8 cellular contexts compared by ENCODE assay signal in genomic region chr4:94995684-94996394, GRCh38.
DNase-seq lines count a peak whose midpoint lies in the region; FAIRE-seq and TF ChIP-seq lines count a peak whose summit lies in the region.

No MANE protein-coding gene starts in this region.

- no peak overlapping the region for H3K4ac ChIP-seq in neuronal stem cell (ENCODE audit: low read length)

- no peak overlapping the region for H3K14ac ChIP-seq in neuronal stem cell (ENCODE audit: low read length)

- no peak for FAIRE-seq in GM19239 (lab: Jason Lieb, UNC)

- H3K9ac ChIP-seq in fibroblast of lung (ENCODE audit: insufficient read depth, low read length) (no peak overlapping the region), neuronal stem cell (ENCODE audit: low read depth, low read length, poor library complexity) (no peak overlapping the region)

- H2AFZ ChIP-seq in fibroblast of lung (ENCODE audit: low read length) (peak overlapping the region; percentile 74), neuronal stem cell (ENCODE audit: low read length) (peak overlapping the region; percentile 49)

- no peak for TF ChIP-seq CTCF in fibroblast of lung (conservative IDR thresholded peaks at IDR 0.05 in 1 of 2, IDR thresholded peaks at IDR 0.05 in 1 of 2; ENCODE audit: low read depth in 1 of 2, low read length in 2 of 2)

- H4K8ac ChIP-seq in neuronal stem cell (ENCODE audit: low read depth, low read length), result no peak overlapping the region

- no peak overlapping the region for H4K91ac ChIP-seq in neuronal stem cell (ENCODE audit: low read depth, low read length, poor library complexity)

- no CpG with 5 or more reads among the region's 10 CpGs for WGBS in neuronal stem cell (ENCODE audit: extremely low coverage in 2 of 2, insufficient read length in 2 of 2, insufficient replicate concordance in 1 of 2), 2 donors

- H2BK120ac ChIP-seq in neuronal stem cell (ENCODE audit: low read depth, low read length), result no peak overlapping the region

- no peak overlapping the region for H3K18ac ChIP-seq in neuronal stem cell (ENCODE audit: low read length)

- H3K79me2 ChIP-seq in fibroblast of lung (ENCODE audit: control insufficient read depth, insufficient read depth, low read length), result no peaks in the 10 kb centered on the region

- no peaks in the 10 kb centered on the region for H3K36me3 ChIP-seq in fibroblast of lung (ENCODE audit: control insufficient read depth, insufficient read depth, low read length)
- H3K36me3 ChIP-seq in neuronal stem cell (replicated peaks in 1 of 2; ENCODE audit: control insufficient read depth in 2 of 2, insufficient read depth in 2 of 2, low read length in 2 of 2), result no peaks in the 10 kb centered on the region

- peak overlapping the region in 1 of 4 experiments; percentile 8 for H3K4me3 ChIP-seq in fibroblast of lung (replicated peaks in 1 of 4; ENCODE audit: control extremely low read depth in 1 of 4, insufficient read depth in 1 of 4, low read depth in 3 of 4, low read length in 4 of 4)
- peak overlapping the region in 1 of 2 donors; percentile 14 for H3K4me3 ChIP-seq in neuronal stem cell (ENCODE audit: low read length in 2 of 2)

- peak; percentile 41 for DNase-seq in Caki2 (ENCODE audit: low read depth)
- peak; percentile 62 for DNase-seq in LHCN-M2 (ENCODE audit: low read depth)
- DNase-seq in fibroblast of lung (ENCODE audit: low read depth in 2 of 2), result peak; percentile 26 to 71
- peak; percentile 74 for DNase-seq in neuronal stem cell (ENCODE audit: low spot score)
- no peak for DNase-seq in GM19239 (ENCODE audit: insufficient read length, low spot score)
- no peak for DNase-seq in DMS114 treated with DMSO at 0.1 percent for 48 hours (lab: John Stamatoyannopoulos, UW; ENCODE audit: unreplicated experiment)
- DNase-seq in NCI-H187 (lab: John Stamatoyannopoulos, UW), result no peak
- DNase-seq in HT-29 (ENCODE audit: low spot score), result no peak

- H4K20me1 ChIP-seq in fibroblast of lung (ENCODE audit: control insufficient read depth, extremely low read depth, insufficient read depth, low read length), result no peaks in the 10 kb centered on the region

- no peak overlapping the region for H2BK15ac ChIP-seq in neuronal stem cell (ENCODE audit: low read length)

- in situ Hi-C loops in Caki2 (cut with HindIII; ENCODE audit: low pct_unique_long_range_greater_than_20kb, low sequenced_read_pairs), result no loop called here

- no peaks in the 10 kb centered on the region for H3K27me3 ChIP-seq in fibroblast of lung (ENCODE audit: control insufficient read depth, insufficient read depth, low read length)
- H3K27me3 ChIP-seq in neuronal stem cell (ENCODE audit: control insufficient read depth in 3 of 3, insufficient read depth in 3 of 3, low read depth in 1 of 3, low read length in 3 of 3), result no peaks in the 10 kb centered on the region

- H3K23ac ChIP-seq in neuronal stem cell (ENCODE audit: low read depth, low read length, poor library complexity), result no peak overlapping the region

- no peak overlapping the region for H2BK5ac ChIP-seq in neuronal stem cell (ENCODE audit: low read length)

- no peak overlapping the region for H3K4me2 ChIP-seq in fibroblast of lung (ENCODE audit: extremely low read depth, insufficient read depth, low read length)
- H3K4me2 ChIP-seq in neuronal stem cell (ENCODE audit: insufficient read depth, low read length, poor library complexity, severe bottlenecking), result no peak overlapping the region

- no peaks in the 10 kb centered on the region for H3K79me1 ChIP-seq in neuronal stem cell (ENCODE audit: low read depth, low read length)

- H2BK12ac ChIP-seq in neuronal stem cell (ENCODE audit: low read length), result no peak overlapping the region

- no peaks in the 10 kb centered on the region for H3K4me1 ChIP-seq in fibroblast of lung (ENCODE audit: control insufficient read depth, extremely low read depth, insufficient read depth, low read length)
- H3K4me1 ChIP-seq in neuronal stem cell (ENCODE audit: control insufficient read depth in 2 of 2, insufficient read depth in 1 of 2, low read depth in 1 of 2, low read length in 2 of 2), result peaks cover 9 to 12% of the 10 kb centered on the region in 2 donors

- H3K9me3 ChIP-seq in fibroblast of lung (ENCODE audit: control insufficient read depth, insufficient read depth, low read depth, low read length) (no peaks in the 10 kb centered on the region), neuronal stem cell (replicated peaks in 1 of 2; ENCODE audit: control insufficient read depth in 2 of 2, insufficient read depth in 1 of 2, low read depth in 1 of 2, low read length in 2 of 2) (no peaks in the 10 kb centered on the region)

- H3K27ac ChIP-seq in fibroblast of lung (ENCODE audit: insufficient read depth, low read length) (no peak overlapping the region), neuronal stem cell (replicated peaks; ENCODE audit: low read length) (peak overlapping the region; percentile 52)

- no peak overlapping the region for H2AK5ac ChIP-seq in neuronal stem cell (ENCODE audit: low read depth, low read length)

Comparison
In these comparisons a context has a peak if more than half of its experiments do, and no peak if none do; other contexts are left out.
1. DNase-seq: peak in Caki2 (single experiment), LHCN-M2 (single experiment), fibroblast of lung (2 of 2) and neuronal stem cell (single experiment); none in GM19239 (single experiment), DMS114 treated with DMSO at 0.1 percent for 48 hours (single experiment), NCI-H187 (0 of 2) and HT-29 (single experiment).